In the genomic region with DNA sequence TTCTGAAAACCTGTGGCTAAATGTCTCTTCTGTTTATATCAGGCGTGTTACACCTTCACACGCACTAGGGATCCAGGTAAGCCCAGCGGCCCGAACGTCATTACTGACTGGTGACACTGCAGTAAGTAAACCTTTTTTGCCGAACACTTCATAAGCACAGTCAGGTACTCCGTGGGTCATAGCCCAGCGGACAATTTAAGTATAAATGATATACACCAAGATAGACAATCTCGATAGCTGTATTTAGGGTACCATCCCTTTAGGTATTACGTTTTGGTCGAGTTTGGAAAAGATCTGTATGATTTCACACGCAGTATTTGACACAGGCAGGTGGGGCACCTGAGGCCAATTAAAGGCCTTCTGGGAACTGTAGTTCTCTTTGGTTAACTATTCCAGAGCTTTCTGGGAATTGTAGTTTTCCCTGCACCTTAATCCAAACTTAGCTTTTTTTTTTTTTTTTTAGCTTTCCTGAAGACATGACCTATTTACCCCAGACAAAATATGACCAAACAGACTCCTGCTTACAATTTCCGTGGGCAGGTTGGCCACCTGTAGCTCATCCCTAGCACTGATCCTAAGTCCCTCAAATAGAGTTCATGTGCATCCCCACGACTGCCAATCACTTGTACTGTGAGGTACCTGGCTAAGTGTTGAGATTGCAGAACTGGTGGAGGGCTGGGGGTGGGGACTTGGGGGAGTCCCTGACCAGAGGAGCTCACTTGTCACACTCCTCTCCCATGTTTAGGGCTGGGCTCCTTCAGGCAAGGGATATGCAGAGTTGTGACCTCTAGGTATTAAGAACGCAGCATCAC, we compare ENCODE assay signal across 8 cellular contexts. TPM values are rescaled to one million over a fixed set of nuclear protein-coding genes. Genes with fewer than 3 reads are reported as not detected.
DNase-seq lines count a peak whose midpoint lies in the region; ATAC-seq and TF ChIP-seq lines count a peak whose summit lies in the region.

No MANE protein-coding gene starts in this region.

- 8 to 13% methylated on average over 10 to 14 of the region's 15 CpGs for WGBS in esophagus squamous epithelium, 2 donors

- TF ChIP-seq POLR2A in esophagus squamous epithelium (IDR thresholded peaks at IDR 0.05), result peak in 1 of 4 donors; percentile 22

- H3K4me1 Mint-ChIP-seq in activated CD8-positive, alpha-beta T cell treated with anti-CD3 and anti-CD28 coated beads for 36 hours (ENCODE audit: low read depth), result peaks cover 36% of the 10 kb centered on the region
- peaks cover 26 to 51% (median 39%) of the 10 kb centered on the region in 4 donors for H3K4me1 Mint-ChIP-seq in naive thymus-derived CD8-positive, alpha-beta T cell

- peaks cover 12% of the 10 kb centered on the region for H3K36me3 Mint-ChIP-seq in activated CD8-positive, alpha-beta T cell treated with anti-CD3 and anti-CD28 coated beads for 36 hours (ENCODE audit: low read depth)
- H3K36me3 Mint-ChIP-seq in naive thymus-derived CD8-positive, alpha-beta T cell, result peaks cover 0 to 21% (median 4%) of the 10 kb centered on the region in 3 donors

- peaks cover 0 to 31% (median under 1%) of the 10 kb centered on the region in 3 donors for H3K36me3 ChIP-seq in esophagus squamous epithelium

- H3K27ac Mint-ChIP-seq in activated CD8-positive, alpha-beta T cell treated with anti-CD3 and anti-CD28 coated beads for 36 hours, result peak overlapping the region; percentile 95
- H3K27ac Mint-ChIP-seq in naive thymus-derived CD8-positive, alpha-beta T cell, result peak overlapping the region; percentile 85 to 98 (median 96)

- no peaks in the 10 kb centered on the region for H3K27me3 ChIP-seq in esophagus squamous epithelium

- H3K27ac ChIP-seq in esophagus squamous epithelium, result peak overlapping the region; percentile 81 to 98 (median 86)

- peak overlapping the region; percentile 97 for H3K4me3 ChIP-seq in AG10803 (ENCODE audit: low read length)
- peak overlapping the region; percentile 79 to 98 (median 96) for H3K4me3 ChIP-seq in esophagus squamous epithelium

- TF ChIP-seq CTCF in AG10803 (conservative IDR thresholded peaks at IDR 0.05; ENCODE audit: low read length) (no peak), esophagus squamous epithelium (IDR thresholded peaks at IDR 0.05) (no peak)
- TF ChIP-seq CTCF in activated CD8-positive, alpha-beta T cell treated with anti-CD3 and anti-CD28 coated beads for 36 hours (IDR thresholded peaks at IDR 0.05), result no peak

- POLR2A ChIA-PET in activated CD8-positive, alpha-beta T cell treated with anti-CD3 and anti-CD28 coated beads for 36 hours (lab: Charles Lee), result interaction anchor here (0.8 to 1.5 kb wide), 14 partner anchors 11 to 1071 kb away, joined by 3 to 6 read pairs (median 4); a partner anchor contains a TSS
- POLR2A ChIA-PET in naive thymus-derived CD8-positive, alpha-beta T cell (lab: Charles Lee), result interaction anchor here (0.6 to 2.8 kb wide), 17 partner anchors 10 to 1890 kb away, joined by 3 to 30 read pairs (median 5); a partner anchor contains a TSS

- peak overlapping the region; percentile 87 for H3K4me3 Mint-ChIP-seq in activated CD8-positive, alpha-beta T cell treated with anti-CD3 and anti-CD28 coated beads for 36 hours
- peak overlapping the region; percentile 91 to 99 (median 97) for H3K4me3 Mint-ChIP-seq in naive thymus-derived CD8-positive, alpha-beta T cell

- no peaks in the 10 kb centered on the region for H3K9me3 Mint-ChIP-seq in activated CD8-positive, alpha-beta T cell treated with anti-CD3 and anti-CD28 coated beads for 36 hours
- H3K9me3 Mint-ChIP-seq in naive thymus-derived CD8-positive, alpha-beta T cell, result no peaks in the 10 kb centered on the region

- ATAC-seq in GM21528 (IDR thresholded peaks at IDR 0.05; ENCODE audit: low FRiP score, unreplicated experiment) (peak; percentile 19), HG03139 (IDR thresholded peaks at IDR 0.05; ENCODE audit: unreplicated experiment) (no peak)
- ATAC-seq in activated CD8-positive, alpha-beta T cell treated with anti-CD3 and anti-CD28 coated beads for 36 hours, result peak; percentile 32
- peak; percentile 37 to 45 for ATAC-seq in naive thymus-derived CD8-positive, alpha-beta T cell

- DNase-seq in AG10803 (ENCODE audit: low read depth) (peak; percentile 22), NCI-H345 (lab: John Stamatoyannopoulos, UW) (peak; percentile 66), esophagus squamous epithelium (lab: John Stamatoyannopoulos, UW) (no peak), T1000 (lab: John Stamatoyannopoulos, UW) (no peak)
- DNase-seq in activated CD8-positive, alpha-beta T cell treated with anti-CD3 and anti-CD28 coated beads for 36 hours, result peak; percentile 62
- peak in 7 of 10 donors; percentile 32 to 67 (median 50) for DNase-seq in naive thymus-derived CD8-positive, alpha-beta T cell

- no peaks in the 10 kb centered on the region for H3K27me3 Mint-ChIP-seq in activated CD8-positive, alpha-beta T cell treated with anti-CD3 and anti-CD28 coated beads for 36 hours
- no peaks in the 10 kb centered on the region for H3K27me3 Mint-ChIP-seq in naive thymus-derived CD8-positive, alpha-beta T cell

- H3K9me3 ChIP-seq in esophagus squamous epithelium, result no peaks in the 10 kb centered on the region

- intact Hi-C loops in activated CD8-positive, alpha-beta T cell treated with anti-CD3 and anti-CD28 coated beads for 36 hours (cut with micrococcal nuclease), result no loop called here
- intact Hi-C loops in esophagus squamous epithelium (cut with DNase I), result no loop called here

- CTCF ChIA-PET in activated CD8-positive, alpha-beta T cell treated with anti-CD3 and anti-CD28 coated beads for 36 hours (lab: Charles Lee), result interaction anchor here (0.6 to 2.9 kb wide), 8 partner anchors 9 to 220 kb away, joined by 3 to 13 read pairs (median 4); a partner anchor contains a TSS

- peaks cover 28 to 61% (median 29%) of the 10 kb centered on the region in 3 donors for H3K4me1 ChIP-seq in esophagus squamous epithelium

RNA-seq across cellular contexts. Expression of a gene that starts 0.9 kb away (rescaled TPM):
- total RNA-seq in activated CD8-positive, alpha-beta T cell treated with anti-CD3 and anti-CD28 coated beads for 36 hours, result 10 to 100 TPM; 55.4 to 56.8 TPM
- total RNA-seq in esophagus squamous epithelium, result 10 to 100 TPM; 23.4 to 34.5 (median 27.4) TPM
- total RNA-seq in naive thymus-derived CD8-positive, alpha-beta T cell, result 10 to 100 TPM; 77.1 to 81.8 TPM
- polyA plus RNA-seq in naive thymus-derived CD8-positive, alpha-beta T cell, result 10 to 100 TPM; 37.3 to 57.9 (median 43.0) TPM

RNA-seq across cellular contexts. Expression of a gene that starts 3.5 kb away (rescaled TPM):
- 1 to 10 TPM; 1.8 to 2.1 TPM for total RNA-seq in activated CD8-positive, alpha-beta T cell treated with anti-CD3 and anti-CD28 coated beads for 36 hours
- 1 to 10 TPM in 2 of 4 donors, under 1 TPM in 2; 0.83 to 2.8 (median 1.0) TPM for total RNA-seq in esophagus squamous epithelium
- 1 to 10 TPM; 3.1 to 3.7 TPM for total RNA-seq in naive thymus-derived CD8-positive, alpha-beta T cell
- polyA plus RNA-seq in naive thymus-derived CD8-positive, alpha-beta T cell, result not detected

RNA-seq across cellular contexts. Expression of a gene that starts 19.6 kb away (rescaled TPM):
- total RNA-seq in activated CD8-positive, alpha-beta T cell treated with anti-CD3 and anti-CD28 coated beads for 36 hours, result not detected
- total RNA-seq in esophagus squamous epithelium, result 1 to 10 TPM in 2 of 4 donors, under 1 TPM in 1, not detected in 1; 0.38 to 3.6 (median 1.3) TPM
- not detected for total RNA-seq in naive thymus-derived CD8-positive, alpha-beta T cell
- polyA plus RNA-seq in naive thymus-derived CD8-positive, alpha-beta T cell, result not detected

RNA-seq across cellular contexts. Expression of a gene that starts 29.1 kb away (rescaled TPM):
- 1 to 10 TPM in 1 of 2 experiments, under 1 TPM in 1; 0.99 to 1.4 TPM for total RNA-seq in activated CD8-positive, alpha-beta T cell treated with anti-CD3 and anti-CD28 coated beads for 36 hours
- 10 to 100 TPM in 2 of 4 donors, 1 to 10 TPM in 2; 1.1 to 15.2 (median 6.4) TPM for total RNA-seq in esophagus squamous epithelium
- total RNA-seq in naive thymus-derived CD8-positive, alpha-beta T cell, result 1 to 10 TPM; 3.8 to 4.3 TPM
- not detected for polyA plus RNA-seq in naive thymus-derived CD8-positive, alpha-beta T cell

RNA-seq across cellular contexts. Expression of a gene that starts 35.8 kb away (rescaled TPM):
- 1 to 10 TPM; 8.7 to 9.8 TPM for total RNA-seq in activated CD8-positive, alpha-beta T cell treated with anti-CD3 and anti-CD28 coated beads for 36 hours
- 10 to 100 TPM; 13.6 to 23.6 (median 17.3) TPM for total RNA-seq in esophagus squamous epithelium
- 10 to 100 TPM; 15.0 to 15.8 TPM for total RNA-seq in naive thymus-derived CD8-positive, alpha-beta T cell
- 10 to 100 TPM; 10.9 to 17.9 (median 16.2) TPM for polyA plus RNA-seq in naive thymus-derived CD8-positive, alpha-beta T cell

Comparison
In these comparisons a context has a peak if more than half of its experiments do, and no peak if none do; other contexts are left out.
1. DNase-seq: peak in AG10803 (single experiment), NCI-H345 (single experiment), activated CD8-positive, alpha-beta T cell treated with anti-CD3 and anti-CD28 coated beads for 36 hours (single experiment) and naive thymus-derived CD8-positive, alpha-beta T cell (7 of 10); none in esophagus squamous epithelium (single experiment) and T1000 (single experiment).